Comparison of ENCODE assay signal across 23 cellular contexts in genomic region chr15:89058376-89058775, GRCh38.
"Had no signal": no experiment of that assay in that cellular context is flagged by ENCODE, and none has a peak within 500 bp of the region (broad histone marks: within the 10 kb centered on the region; RNA-seq: fewer than 3 reads in every experiment).

No MANE protein-coding gene starts in this region.

- H3K27ac ChIP-seq: epithelial cell of prostate, gastrocnemius medialis, left lung, pancreas, prostate gland, skin epidermis had no signal

- DNase-seq: activated CD4-positive, alpha-beta T cell treated with anti-CD3 and anti-CD28 coated beads for 4 hours; activated CD4-positive, alpha-beta T cell treated with anti-CD3 and anti-CD28 coated beads, Interleukin-2, amount 50 U/mL, for 4 hours; activated CD8-positive, alpha-beta memory T cell treated with anti-CD3 and anti-CD28 coated beads for 24 hours; activated effector memory CD4-positive, alpha-beta T cell treated with Interleukin-2 at 50 U/mL for 16 hours; activated naive CD4-positive, alpha-beta T cell treated with Interleukin-2 at 50 U/mL for 16 hours; central memory CD4-positive, alpha-beta T cell; effector CD4-positive, alpha-beta T cell; gastrocnemius medialis; glutamatergic neuron; left lung; mucosa of descending colon; nephron progenitor cell; nucleus accumbens; pancreas; stimulated activated CD4-positive, alpha-beta T cell treated with anti-CD3 and anti-CD28 coated beads, Interleukin-12 subunit alpha, Interleukin-12 subunit beta, amount 100 ng/mL, for 4 hours; stimulated activated CD4-positive, alpha-beta T cell treated with anti-CD3 and anti-CD28 coated beads, Interleukin-4, amount 100 ng/mL, for 24 hours; stimulated activated naive CD8-positive, alpha-beta T cell treated with anti-CD3 and anti-CD28 coated beads, Interleukin-15, amount 100 ng/mL, for 72 hours had no signal

- ATAC-seq: stimulated activated memory B cell treated with anti-CD40 and anti-IgM and Interleukin-4, amounts not matched to agents 10 μg/mL and 1 μg/mL and 100 μg/mL, for 72 hours had no signal

- H3K27me3 ChIP-seq: gastrocnemius medialis, left lung, pancreas, tibial nerve had no signal

- H3K4me3 ChIP-seq: gastrocnemius medialis, left lung, lung, mucosa of descending colon, pancreas, prostate gland, skin epidermis, tibial nerve had no signal

- H3K9me3 ChIP-seq: gastrocnemius medialis, left lung, mucosa of descending colon, pancreas, prostate gland, tibial nerve had no signal

- H3K36me3 ChIP-seq: gastrocnemius medialis, left lung, pancreas, prostate gland, tibial nerve had no signal

- H3K4me1 ChIP-seq: pancreas, prostate gland had no signal
